9 cellular contexts compared by ENCODE assay signal in genomic region chr9:34653610-34654072, GRCh38. TPM values are rescaled to one million over a fixed set of nuclear protein-coding genes. Genes with fewer than 3 reads are reported as not detected.
DNase-seq lines count a peak whose midpoint lies in the region; ATAC-seq, FAIRE-seq and TF ChIP-seq lines count a peak whose summit lies in the region.
"Had no signal": no experiment of that assay in that cellular context is flagged by ENCODE, and none has a peak within 500 bp of the region (broad histone marks: within the 10 kb centered on the region; RNA-seq: fewer than 3 reads in every experiment).

No MANE protein-coding gene starts in this region.

- intact Hi-C loops in lower lobe of right lung (cut with DNase I) = no loop called here

- no peaks in the 10 kb centered on the region for H3K27me3 ChIP-seq in lower lobe of right lung (ENCODE audit: low read depth)

- 0 out of 2 replicates have a peak overlapping the region, but pooled peaks have one; percentile 3 for H3K4me3 ChIP-seq in HFF-Myc (replicated peaks; ENCODE audit: low read depth, low read length)
- no peak overlapping the region for H3K4me3 ChIP-seq in lower lobe of right lung

- H3K27ac ChIP-seq in lower lobe of right lung (peak overlapping the region; percentile 72), temporal lobe (ENCODE audit: low read depth, low read length) (peak overlapping the region; percentile 62)

- H3K36me3 ChIP-seq in lower lobe of right lung = peaks cover 23% of the 10 kb centered on the region

- FAIRE-seq in D721Med (lab: Jason Lieb, UNC) = no peak

- no peaks in the 10 kb centered on the region for H3K9me3 ChIP-seq in lower lobe of right lung

- TF ChIP-seq CTCF in HFF-Myc (IDR thresholded peaks at IDR 0.05; ENCODE audit: low read depth, low read length, missing control alignments) (no peak), lower lobe of right lung (IDR thresholded peaks at IDR 0.05) (no peak), D721Med (IDR thresholded peaks at IDR 0.05; ENCODE audit: insufficient read depth, missing control alignments) (no peak)

- no peak for DNase-seq in HFF-Myc (ENCODE audit: extremely low read depth, low read depth)
- peak; percentile 44 for DNase-seq in astrocyte of the hippocampus (ENCODE audit: low read depth, low spot score)
- no peak for DNase-seq in lower lobe of right lung
- DNase-seq in GM19240 (ENCODE audit: insufficient read length, low spot score) = no peak
- DNase-seq in D721Med (ENCODE audit: insufficient read length, low spot score) = no peak
- no peak for DNase-seq in CD1c-positive myeloid dendritic cell (ENCODE audit: extremely low spot score)
- DNase-seq: stimulated activated CD4-positive, alpha-beta T cell treated with anti-CD3 and anti-CD28 coated beads, Interleukin-4, amount 100 ng/mL, for 24 hours had no signal

- H3K4me1 ChIP-seq in lower lobe of right lung = peaks cover 45% of the 10 kb centered on the region

- ATAC-seq in lower lobe of right lung = no peak
- no peak for ATAC-seq in GM21526 (IDR thresholded peaks at IDR 0.05; ENCODE audit: low FRiP score, unreplicated experiment)

RNA-seq across cellular contexts. Expression of gene IL11RA, which starts 1.7 kb away (rescaled TPM):
- total RNA-seq in lower lobe of right lung = 25.7 TPM
- 3.9 TPM for total RNA-seq in temporal lobe

RNA-seq across cellular contexts. Expression of gene GALT, which starts 7.2 kb away (rescaled TPM):
- 51.3 TPM for total RNA-seq in lower lobe of right lung
- 16.5 TPM for total RNA-seq in temporal lobe

RNA-seq across cellular contexts. Expression of gene CCL27, which starts 8.8 kb away (rescaled TPM):
- not detected for total RNA-seq in lower lobe of right lung
- 0.25 TPM for total RNA-seq in temporal lobe

RNA-seq across cellular contexts. Expression of gene SIGMAR1, which starts 16.1 kb away (rescaled TPM):
- total RNA-seq in lower lobe of right lung (35.0 TPM), temporal lobe (19.2 TPM)

RNA-seq across cellular contexts. Expression of gene ARID3C, which starts 24.8 kb away (rescaled TPM):
- not detected for total RNA-seq in lower lobe of right lung
- not detected for total RNA-seq in temporal lobe
